ENCODE assay signal across 13 cellular contexts in genomic region chr15:65903296-65904073, GRCh38. TPM values are rescaled to one million over a fixed set of nuclear protein-coding genes. Genes with fewer than 3 reads are reported as not detected.
A peak's percentile ranks its signal among the peaks of the same experiment; 100 is the strongest.
DNase-seq lines count a peak whose midpoint lies in the region; ATAC-seq and TF ChIP-seq lines count a peak whose summit lies in the region.
"Had no signal": no experiment of that assay in that cellular context is flagged by ENCODE, and none has a peak within 500 bp of the region (broad histone marks: within the 10 kb centered on the region; RNA-seq: fewer than 3 reads in every experiment).

No MANE protein-coding gene starts in this region.

- H3K4me3 ChIP-seq in cardiac muscle cell, result no peak overlapping the region
- H3K4me3 ChIP-seq in left ventricle myocardium inferior, result no peak overlapping the region
- H3K4me3 ChIP-seq in RWPE2 (ENCODE audit: severe bottlenecking), result no peak overlapping the region
- H3K4me3 ChIP-seq in lower leg skin (ENCODE audit: low read depth, poor library complexity, severe bottlenecking), result no peak overlapping the region
- H3K4me3 ChIP-seq: BLaER1, SK-N-MC, suprapubic skin had no signal

- H3K4me1 ChIP-seq in cardiac muscle cell (ENCODE audit: low read depth) (peaks cover 35% of the 10 kb centered on the region), left ventricle myocardium inferior (peaks cover 36% of the 10 kb centered on the region), RWPE2 (ENCODE audit: insufficient read depth, poor library complexity, severe bottlenecking) (peaks cover 14% of the 10 kb centered on the region)

- 83 to 86% methylated on average over 6 of the region's 6 CpGs for WGBS in lower leg skin, 2 donors

- H3K36me3 ChIP-seq in cardiac muscle cell (peaks cover 10% of the 10 kb centered on the region), left ventricle myocardium inferior (peaks cover 66% of the 10 kb centered on the region), RWPE2 (ENCODE audit: low read depth) (peaks cover 60% of the 10 kb centered on the region)

- ATAC-seq in RWPE2 (ENCODE audit: low read depth) (no peak), GM19395 (IDR thresholded peaks at IDR 0.05; ENCODE audit: unreplicated experiment) (no peak), GM21529 (IDR thresholded peaks at IDR 0.05; ENCODE audit: unreplicated experiment) (no peak)

- TF ChIP-seq POLR2A in lower leg skin (IDR thresholded peaks at IDR 0.05), result no peak

- no peaks in the 10 kb centered on the region for H3K27me3 ChIP-seq in cardiac muscle cell
- H3K27me3 ChIP-seq in left ventricle myocardium inferior (ENCODE audit: low read depth), result no peaks in the 10 kb centered on the region
- H3K27me3 ChIP-seq in RWPE2 (ENCODE audit: insufficient read depth, poor library complexity, severe bottlenecking), result no peaks in the 10 kb centered on the region
- H3K27me3 ChIP-seq: BLaER1, suprapubic skin had no signal

- intact Hi-C loops in left ventricle myocardium inferior (cut with micrococcal nuclease), result no loop called here
- intact Hi-C loops in lower leg skin (cut with DNase I; ENCODE audit: low total_unique reads), result no loop called here

- H3K9me3 ChIP-seq in cardiac muscle cell (ENCODE audit: low read depth) (no peaks in the 10 kb centered on the region), left ventricle myocardium inferior (replicated peaks) (no peaks in the 10 kb centered on the region), RWPE2 (ENCODE audit: severe bottlenecking) (no peaks in the 10 kb centered on the region)
- H3K9me3 ChIP-seq: BLaER1, suprapubic skin had no signal

- peak; percentile 47 to 68 for DNase-seq in cardiac muscle cell (ENCODE audit: low read depth in 1 of 2, low spot score in 1 of 2)
- no peak for DNase-seq in left ventricle myocardium inferior
- no peak for DNase-seq in RWPE2 (ENCODE audit: low spot score)
- peak; percentile 25 for DNase-seq in glomerular visceral epithelial cell (ENCODE audit: extremely low spot score)
- DNase-seq in lower leg skin (ENCODE audit: low spot score in 2 of 2), result no peak
- DNase-seq in NCI-H2081 treated with DMSO at 0.1 percent for 48 hours (lab: John Stamatoyannopoulos, UW), result no peak
- DNase-seq: activated CD4-positive, alpha-beta T cell treated with anti-CD3 and anti-CD28 coated beads, Interleukin-2, amount 50 U/mL, for 1 hour; NCI-H526 had no signal

- peak overlapping the region; percentile 73 for H3K27ac ChIP-seq in cardiac muscle cell
- H3K27ac ChIP-seq in left ventricle myocardium inferior (replicated peaks), result no peak overlapping the region
- H3K27ac ChIP-seq in RWPE2 (ENCODE audit: poor library complexity, severe bottlenecking), result peak overlapping the region; percentile 43
- H3K27ac ChIP-seq: BLaER1, SK-N-MC had no signal

- TF ChIP-seq CTCF in cardiac muscle cell (IDR thresholded peaks at IDR 0.05; ENCODE audit: low read depth, low read length) (no peak), left ventricle myocardium inferior (IDR thresholded peaks at IDR 0.05; ENCODE audit: borderline replicate concordance) (no peak), RWPE2 (IDR thresholded peaks at IDR 0.05; ENCODE audit: poor library complexity, severe bottlenecking) (no peak), lower leg skin (IDR thresholded peaks at IDR 0.05) (no peak)

RNA-seq across cellular contexts. Expression of gene RAB11A, which starts 34.2 kb away (rescaled TPM):
- total RNA-seq in cardiac muscle cell, result 163 and 189 TPM in 2 replicates
- 247 and 259 TPM in 2 replicates for polyA plus RNA-seq in cardiac muscle cell
- 146 TPM for total RNA-seq in left ventricle myocardium inferior
- total RNA-seq in lower leg skin, result 100 to 1,000 TPM; 451 to 676 (median 466) TPM

Comparison
In these comparisons a context has a peak if more than half of its experiments do, and no peak if none do; other contexts are left out.
1. DNase-seq: peak in cardiac muscle cell (2 of 2) and glomerular visceral epithelial cell (single experiment); none in left ventricle myocardium inferior (single experiment), RWPE2 (single experiment), lower leg skin (0 of 2) and NCI-H2081 treated with DMSO at 0.1 percent for 48 hours (single experiment).